ENCODE assay signal across 8 cellular contexts in genomic region chr20:62808211-62808865, GRCh38. TPM values are rescaled to one million over a fixed set of nuclear protein-coding genes. Genes with fewer than 3 reads are reported as not detected.
DNase-seq lines count a peak whose midpoint lies in the region; ATAC-seq and TF ChIP-seq lines count a peak whose summit lies in the region.

No MANE protein-coding gene starts in this region.

- H3K36me3 ChIP-seq in gastroesophageal sphincter: peaks cover 0 to 71% of the 10 kb centered on the region in 2 donors

- peaks cover 0 to 41% (median 23%) of the 10 kb centered on the region in 3 donors for H3K4me1 ChIP-seq in gastroesophageal sphincter

- TF ChIP-seq POLR2A in gastroesophageal sphincter (IDR thresholded peaks at IDR 0.05): no peak

- no peak overlapping the region for H3K27ac ChIP-seq in gastroesophageal sphincter

- H3K4me1 Mint-ChIP-seq in CD14-positive monocyte (peaks cover 35% of the 10 kb centered on the region), progenitor cell of endocrine pancreas (ENCODE audit: low read depth) (peaks cover 5% of the 10 kb centered on the region)

- H3K27me3 Mint-ChIP-seq in CD14-positive monocyte (ENCODE audit: low read depth in 3 of 3): peaks cover 0 to 13% (median 7%) of the 10 kb centered on the region in 3 donors
- peaks cover 5% of the 10 kb centered on the region for H3K27me3 Mint-ChIP-seq in progenitor cell of endocrine pancreas

- no peak overlapping the region for H3K4me3 ChIP-seq in gastroesophageal sphincter

- no peak for TF ChIP-seq EP300 in gastroesophageal sphincter (IDR thresholded peaks at IDR 0.05)

- peak; percentile 34 for ATAC-seq in HG02798 (IDR thresholded peaks at IDR 0.05; ENCODE audit: poor library complexity, unreplicated experiment)
- peak; percentile 43 for ATAC-seq in gastroesophageal sphincter
- ATAC-seq in HG03139 (IDR thresholded peaks at IDR 0.05; ENCODE audit: unreplicated experiment): no peak
- no peak for ATAC-seq in GM19328 (IDR thresholded peaks at IDR 0.05; ENCODE audit: unreplicated experiment)

- TF ChIP-seq CTCF in CD14-positive monocyte (IDR thresholded peaks at IDR 0.05): peak; percentile 95
- TF ChIP-seq CTCF in gastroesophageal sphincter (IDR thresholded peaks at IDR 0.05): peak in 3 of 4 experiments; percentile 76 to 93 (median 84)
- peak; percentile 89 for TF ChIP-seq CTCF in progenitor cell of endocrine pancreas (IDR thresholded peaks at IDR 0.05; ENCODE audit: unreplicated experiment)

- H3K27ac Mint-ChIP-seq in CD14-positive monocyte (peak overlapping the region in 4 of 7 donors; percentile 12 to 71 (median 44)), progenitor cell of endocrine pancreas (no peak overlapping the region)

- no peaks in the 10 kb centered on the region for H3K27me3 ChIP-seq in gastroesophageal sphincter

- H3K4me3 Mint-ChIP-seq in CD14-positive monocyte (no peak overlapping the region), progenitor cell of endocrine pancreas (ENCODE audit: low read depth) (peak overlapping the region; percentile 60)

- DNase-seq in CD14-positive monocyte (ENCODE audit: low spot score) (peak; percentile 70), SHP77 treated with DMSO at 0.1 percent for 48 hours (lab: John Stamatoyannopoulos, UW) (peak; percentile 27), activated gamma-delta T cell treated with Interleukin-2 at 50 U/mL for 16 hours (peak; percentile 77), progenitor cell of endocrine pancreas (ENCODE audit: low spot score, unreplicated experiment) (peak; percentile 76)

- H3K36me3 Mint-ChIP-seq in CD14-positive monocyte: peaks cover 51 to 70% of the 10 kb centered on the region in 2 donors
- H3K36me3 Mint-ChIP-seq in progenitor cell of endocrine pancreas (ENCODE audit: insufficient read depth): peaks cover 5% of the 10 kb centered on the region

- WGBS in gastroesophageal sphincter (ENCODE audit: low coverage in 1 of 2), 2 donors: 66 to 80% methylated on average over 4 to 8 of the region's 21 CpGs

- no peaks in the 10 kb centered on the region for H3K9me3 ChIP-seq in gastroesophageal sphincter

- H3K9me3 Mint-ChIP-seq in CD14-positive monocyte: no peaks in the 10 kb centered on the region
- H3K9me3 Mint-ChIP-seq in progenitor cell of endocrine pancreas (ENCODE audit: low read depth): no peaks in the 10 kb centered on the region

- intact Hi-C loops in CD14-positive monocyte (cut with micrococcal nuclease): loop anchor here (5.0 to 10.0 kb wide), 6 partner anchors 141 to 664 kb away; partner anchors contain the start of genes ADRM1 (in 2 of the 2), PSMA7 (in 1 of the 2), RPS21 (in 1 of the 2) and SS18L1 (in 1 of the 2)

RNA-seq across cellular contexts. Expression of gene OGFR, which starts 3.7 kb away (rescaled TPM):
- polyA plus RNA-seq in CD14-positive monocyte: 10 to 100 TPM; 47.8 to 79.3 TPM
- total RNA-seq in gastroesophageal sphincter (10 to 100 TPM; 55.1 to 61.0 (median 58.9) TPM), progenitor cell of endocrine pancreas (29.6 and 31.0 TPM in 2 replicates)

RNA-seq across cellular contexts. Expression of gene COL9A3, which starts 8.5 kb away (rescaled TPM):
- polyA plus RNA-seq in CD14-positive monocyte: 1 to 10 TPM; 1.8 to 2.6 TPM
- total RNA-seq in gastroesophageal sphincter (10 to 100 TPM in 2 of 4 donors, 1 to 10 TPM in 2; 8.8 to 29.9 (median 14.3) TPM), progenitor cell of endocrine pancreas (81.5 and 84.3 TPM in 2 replicates)

RNA-seq across cellular contexts. Expression of gene MRGBP, which starts 12.1 kb away (rescaled TPM):
- polyA plus RNA-seq in CD14-positive monocyte: 10 to 100 TPM; 10.2 to 10.5 TPM
- 10 to 100 TPM in 3 of 4 donors, 1 to 10 TPM in 1; 9.3 to 15.6 (median 14.5) TPM for total RNA-seq in gastroesophageal sphincter
- 12.4 and 13.8 TPM in 2 replicates for total RNA-seq in progenitor cell of endocrine pancreas

RNA-seq across cellular contexts. Expression of gene TCFL5, which starts 53.3 kb away (rescaled TPM):
- under 1 TPM; 0.38 to 0.89 TPM for polyA plus RNA-seq in CD14-positive monocyte
- total RNA-seq in gastroesophageal sphincter: 10 to 100 TPM; 12.0 to 28.9 (median 13.8) TPM
- total RNA-seq in progenitor cell of endocrine pancreas: 7.7 and 7.9 TPM in 2 replicates

Comparison
In these comparisons a context has a peak if more than half of its experiments do, and no peak if none do; other contexts are left out.
1. DNase-seq: peak in every context shown above with its lines; median percentile 77 in activated gamma-delta T cell treated with Interleukin-2 at 50 U/mL for 16 hours; 76 in progenitor cell of endocrine pancreas; 70 in CD14-positive monocyte; 27 in SHP77 treated with DMSO at 0.1 percent for 48 hours.
2. ATAC-seq: peak in HG02798 (single experiment) and gastroesophageal sphincter (single experiment); none in HG03139 (single experiment) and GM19328 (single experiment).
3. Peak in every context shown above with its lines, with median percentiles within 50 percentile points of each other: CTCF ChIP-seq.